Comparison of ENCODE assay signal across 7 cellular contexts in the genomic region with DNA sequence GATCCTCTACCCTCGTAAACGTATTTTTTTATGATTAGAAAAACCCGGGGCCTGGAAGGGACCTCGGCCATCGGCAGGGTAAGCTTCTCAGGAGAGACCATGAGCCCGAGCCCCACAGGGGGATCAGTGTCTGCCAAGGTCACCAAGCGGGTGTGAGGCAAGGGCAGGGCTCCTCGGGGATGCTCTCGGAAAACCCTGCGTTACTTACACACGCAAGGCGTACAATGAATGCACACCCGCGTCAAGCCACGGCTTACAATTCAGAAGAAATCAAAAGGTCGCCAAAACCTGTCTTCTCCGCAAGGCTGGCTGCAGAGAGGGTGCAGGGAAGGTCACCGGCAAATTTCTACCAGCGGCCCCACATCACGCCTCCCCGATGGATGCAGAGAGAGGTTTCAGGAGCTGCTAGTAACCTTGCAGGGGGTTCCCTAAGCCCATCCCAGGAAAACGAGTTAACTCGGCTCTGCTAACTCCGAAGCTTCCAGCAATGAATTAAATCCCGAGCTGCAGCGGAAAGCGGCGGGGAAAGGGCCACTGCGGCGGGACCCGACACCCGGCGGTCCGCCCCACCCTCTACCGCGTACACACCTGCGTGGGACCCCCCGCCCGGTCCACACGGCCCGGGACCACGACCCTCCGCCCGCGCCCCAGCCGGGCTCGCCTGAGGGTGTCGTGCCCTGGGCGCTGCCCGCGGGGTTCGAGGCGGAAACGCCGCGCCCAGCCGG. TPM values are rescaled to one million over a fixed set of nuclear protein-coding genes. Genes with fewer than 3 reads are reported as not detected.
DNase-seq lines count a peak whose midpoint lies in the region; TF ChIP-seq lines count a peak whose summit lies in the region.

No MANE protein-coding gene starts in this region.

- no peaks in the 10 kb centered on the region for H3K27me3 ChIP-seq in uterus

- H3K4me3 ChIP-seq in uterus: peak overlapping the region; percentile 44 to 89

- no peak for TF ChIP-seq POLR2A in uterus (IDR thresholded peaks at IDR 0.05)

- no peaks in the 10 kb centered on the region for H3K9me3 ChIP-seq in KOPT-K1 (ENCODE audit: insufficient read depth, low read length, poor library complexity, severe bottlenecking)
- H3K9me3 ChIP-seq in uterus: no peaks in the 10 kb centered on the region

- TF ChIP-seq CTCF in GM13977 (IDR thresholded peaks at IDR 0.05; ENCODE audit: extremely low read depth, insufficient read depth, missing control alignments) (no peak), neural crest cell (conservative IDR thresholded peaks at IDR 0.05) (no peak), uterus (IDR thresholded peaks at IDR 0.05) (no peak)

- no peaks in the 10 kb centered on the region for H3K9me3 Mint-ChIP-seq in neural crest cell

- intact Hi-C loops in uterus (cut with DNase I; ENCODE audit: low total_unique reads): no loop called here

- H3K27ac ChIP-seq in KOPT-K1 (ENCODE audit: low read depth, low read length, poor library complexity, severe bottlenecking) (peak overlapping the region; percentile 61), epithelial cell of prostate (peak overlapping the region; percentile 52), uterus (peak overlapping the region; percentile 89 to 96)

- H3K36me3 ChIP-seq in KOPT-K1 (ENCODE audit: insufficient read depth, low read length) (no peaks in the 10 kb centered on the region), uterus (no peaks in the 10 kb centered on the region)

- in situ Hi-C loops in GM13977 (cut with MboI; ENCODE audit: low pct_unique_long_range_greater_than_20kb, low sequenced_read_pairs, unreplicated experiment): no loop called here

- H3K4me3 Mint-ChIP-seq in neural crest cell: peak overlapping the region; percentile 90

- peaks cover 53% of the 10 kb centered on the region for H3K4me1 Mint-ChIP-seq in neural crest cell

- H3K36me3 Mint-ChIP-seq in neural crest cell (ENCODE audit: low read depth): peaks cover 4% of the 10 kb centered on the region

- DNase-seq in GM13977 (ENCODE audit: low spot score): peak; percentile 34
- peak; percentile 45 for DNase-seq in activated CD8-positive, alpha-beta memory T cell treated with anti-CD3 and anti-CD28 coated beads, Interleukin-2, amount 50 U/mL, for 4 hours
- DNase-seq in epithelial cell of prostate (ENCODE audit: low read depth, low spot score): no peak
- DNase-seq in neural crest cell (ENCODE audit: low read depth, low spot score): no peak
- peak in 1 of 2 donors; percentile 48 for DNase-seq in uterus
- DNase-seq in NCI-H446 treated with DMSO at 0.1 percent for 48 hours (lab: John Stamatoyannopoulos, UW): no peak

- H3K4me1 ChIP-seq in uterus: peaks cover 4 to 8% of the 10 kb centered on the region in 2 donors

- no peak overlapping the region for H3K27ac Mint-ChIP-seq in neural crest cell (ENCODE audit: unreplicated experiment)

- peaks cover 10% of the 10 kb centered on the region for H3K27me3 Mint-ChIP-seq in neural crest cell (ENCODE audit: low read depth)

RNA-seq across cellular contexts. Expression of a gene that starts 0.6 kb away (rescaled TPM):
- total RNA-seq in neural crest cell (16.0 and 17.6 TPM in 2 replicates), uterus (10 to 100 TPM; 12.3 to 52.9 (median 32.9) TPM)

Comparison
In these comparisons a context has a peak if more than half of its experiments do, and no peak if none do; other contexts are left out.
1. DNase-seq: peak in GM13977 (single experiment) and activated CD8-positive, alpha-beta memory T cell treated with anti-CD3 and anti-CD28 coated beads, Interleukin-2, amount 50 U/mL, for 4 hours (single experiment); none in epithelial cell of prostate (single experiment), neural crest cell (single experiment) and NCI-H446 treated with DMSO at 0.1 percent for 48 hours (single experiment).
2. Peak in every context shown above with its lines, with median percentiles within 50 percentile points of each other: H3K27ac ChIP-seq.